25 cellular contexts compared by ENCODE assay signal in the genomic region with DNA sequence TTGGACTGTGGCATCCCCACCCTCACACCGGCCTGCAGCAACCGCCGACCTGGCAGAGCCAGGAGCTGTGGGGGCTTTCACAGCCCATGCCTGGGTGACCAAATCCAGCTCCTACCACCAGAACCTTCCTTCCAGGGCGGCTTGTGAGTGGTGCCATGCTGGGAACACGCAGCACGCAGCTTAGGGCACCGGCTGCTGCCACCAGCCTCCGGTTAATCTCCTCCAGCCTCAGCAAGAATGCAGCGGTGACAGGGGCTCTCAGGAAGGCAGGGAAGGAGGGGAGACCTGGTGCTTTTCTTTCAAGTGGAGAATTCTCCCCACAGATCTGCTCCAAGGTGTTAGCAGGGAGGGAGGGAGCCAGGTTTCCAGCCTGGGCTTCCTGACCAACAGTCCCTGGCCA. TPM values are rescaled to one million over a fixed set of nuclear protein-coding genes. Genes with fewer than 3 reads are reported as not detected.
"Had no signal": no experiment of that assay in that cellular context is flagged by ENCODE, and none has a peak within 500 bp of the region (broad histone marks: within the 10 kb centered on the region; RNA-seq: fewer than 3 reads in every experiment).

No MANE protein-coding gene starts in this region.

- H3K27ac Mint-ChIP-seq: activated B cell treated with CpG ODN at 0.5 μM for 24 hours; activated CD4-positive, alpha-beta T cell treated with anti-CD3 and anti-CD28 coated beads, Interleukin-2, amount 10 ng/mL, durations not matched to agents 24 days and 14 days; activated CD8-positive, alpha-beta T cell treated with anti-CD3 and anti-CD28 coated beads, Interleukin-2, amount 10 ng/mL, durations not matched to agents 7 days and 5 days; activated naive CD8-positive, alpha-beta T cell treated with anti-CD3 and anti-CD28 coated beads for 36 hours; activated T-cell treated with anti-CD3 and anti-CD28 coated beads, Interleukin-2, amount 50 U/mL, for 72 hours; natural killer cell; stimulated activated effector memory CD8-positive, alpha-beta T cell treated with anti-CD3 and anti-CD28 coated beads, Interleukin-12 subunit alpha, Interleukin-12 subunit beta, amount 100 ng/mL, for 72 hours had no signal

- H3K4me1 ChIP-seq: left ventricle myocardium inferior, sigmoid colon, uterus had no signal

- H3K27me3 Mint-ChIP-seq: activated B cell treated with CpG ODN at 0.5 μM for 24 hours; activated naive CD8-positive, alpha-beta T cell treated with anti-CD3 and anti-CD28 coated beads for 36 hours had no signal

- H3K4me1 Mint-ChIP-seq: activated B cell treated with CpG ODN at 0.5 μM for 24 hours; activated CD4-positive, alpha-beta T cell treated with anti-CD3 and anti-CD28 coated beads, Interleukin-2, amount 10 ng/mL, durations not matched to agents 24 days and 14 days; activated naive CD8-positive, alpha-beta T cell treated with anti-CD3 and anti-CD28 coated beads for 36 hours; natural killer cell had no signal

- H3K4me3 ChIP-seq: esophagus muscularis mucosa, left ventricle myocardium inferior, sigmoid colon, uterus had no signal

- H3K36me3 ChIP-seq: brain microvascular endothelial cell, esophagus muscularis mucosa, left ventricle myocardium inferior, sigmoid colon, uterus had no signal

- H3K9me3 ChIP-seq: esophagus muscularis mucosa, left ventricle myocardium inferior, sigmoid colon, uterus had no signal

- H3K9me3 Mint-ChIP-seq: activated B cell treated with CpG ODN at 0.5 μM for 24 hours; activated CD4-positive, alpha-beta T cell treated with anti-CD3 and anti-CD28 coated beads, Interleukin-2, amount 10 ng/mL, durations not matched to agents 24 days and 14 days; activated naive CD8-positive, alpha-beta T cell treated with anti-CD3 and anti-CD28 coated beads for 36 hours; activated T-cell treated with anti-CD3 and anti-CD28 coated beads, Interleukin-2, amount 50 U/mL, for 72 hours; natural killer cell; stimulated activated effector memory CD8-positive, alpha-beta T cell treated with anti-CD3 and anti-CD28 coated beads, Interleukin-12 subunit alpha, Interleukin-12 subunit beta, amount 100 ng/mL, for 72 hours had no signal

- DNase-seq: activated B cell treated with CpG ODN at 0.5 μM for 24 hours; activated CD4-positive, alpha-beta T cell treated with anti-CD3 and anti-CD28 coated beads, Interleukin-2, amount 10 ng/mL, durations not matched to agents 24 days and 14 days; activated CD8-positive, alpha-beta memory T cell treated with anti-CD3 and anti-CD28 coated beads, Interleukin-2, amount 50 U/mL, for 48 hours; activated CD8-positive, alpha-beta T cell treated with anti-CD3 and anti-CD28 coated beads, Interleukin-2, amount 10 ng/mL, durations not matched to agents 7 days and 5 days; activated gamma-delta T cell; activated naive CD8-positive, alpha-beta T cell treated with anti-CD3 and anti-CD28 coated beads for 36 hours; activated T-cell treated with anti-CD3 and anti-CD28 coated beads, Interleukin-2, amount 50 U/mL, for 72 hours; amygdala; brain microvascular endothelial cell; hippocampal formation; kidney; left ventricle myocardium inferior; mesenchymal stem cell; natural killer cell; occipital lobe; sigmoid colon; stimulated activated CD4-positive, alpha-beta T cell treated with anti-CD3 and anti-CD28 coated beads, Interleukin-12 subunit alpha, Interleukin-12 subunit beta, amount 100 ng/mL, for 4 hours; stimulated activated CD4-positive, alpha-beta T cell treated with anti-CD3 and anti-CD28 coated beads, Interleukin-2, amount 100 ng/mL, for 24 hours; T-helper 2 cell; uterus had no signal

- H3K4me3 Mint-ChIP-seq: activated B cell treated with CpG ODN at 0.5 μM for 24 hours; activated CD4-positive, alpha-beta T cell treated with anti-CD3 and anti-CD28 coated beads, Interleukin-2, amount 10 ng/mL, durations not matched to agents 24 days and 14 days; activated CD8-positive, alpha-beta T cell treated with anti-CD3 and anti-CD28 coated beads, Interleukin-2, amount 10 ng/mL, durations not matched to agents 7 days and 5 days; activated naive CD8-positive, alpha-beta T cell treated with anti-CD3 and anti-CD28 coated beads for 36 hours; activated T-cell treated with anti-CD3 and anti-CD28 coated beads, Interleukin-2, amount 50 U/mL, for 72 hours; natural killer cell; stimulated activated effector memory CD8-positive, alpha-beta T cell treated with anti-CD3 and anti-CD28 coated beads, Interleukin-12 subunit alpha, Interleukin-12 subunit beta, amount 100 ng/mL, for 72 hours had no signal

- ATAC-seq: activated CD8-positive, alpha-beta T cell treated with anti-CD3 and anti-CD28 coated beads, Interleukin-2, amount 10 ng/mL, durations not matched to agents 7 days and 5 days; activated T-cell treated with anti-CD3 and anti-CD28 coated beads, Interleukin-2, amount 50 U/mL, for 72 hours; natural killer cell; stimulated activated effector memory CD8-positive, alpha-beta T cell treated with anti-CD3 and anti-CD28 coated beads, Interleukin-12 subunit alpha, Interleukin-12 subunit beta, amount 100 ng/mL, for 72 hours had no signal

- H3K27me3 ChIP-seq: brain microvascular endothelial cell, esophagus muscularis mucosa, sigmoid colon, uterus had no signal

- H3K36me3 Mint-ChIP-seq: activated naive CD8-positive, alpha-beta T cell treated with anti-CD3 and anti-CD28 coated beads for 36 hours; natural killer cell; stimulated activated effector memory CD8-positive, alpha-beta T cell treated with anti-CD3 and anti-CD28 coated beads, Interleukin-12 subunit alpha, Interleukin-12 subunit beta, amount 100 ng/mL, for 72 hours had no signal

- H3K27ac ChIP-seq: brain microvascular endothelial cell, esophagus muscularis mucosa, left ventricle myocardium inferior, sigmoid colon, uterus had no signal

RNA-seq across cellular contexts. Expression of a gene that starts 32.3 kb away (rescaled TPM):
- total RNA-seq: activated CD4-positive, alpha-beta T cell treated with anti-CD3 and anti-CD28 coated beads, Interleukin-2, amount 10 ng/mL, durations not matched to agents 24 days and 14 days; activated CD8-positive, alpha-beta T cell treated with anti-CD3 and anti-CD28 coated beads, Interleukin-2, amount 10 ng/mL, durations not matched to agents 7 days and 5 days; activated naive CD8-positive, alpha-beta T cell treated with anti-CD3 and anti-CD28 coated beads for 36 hours; activated T-cell treated with anti-CD3 and anti-CD28 coated beads, Interleukin-2, amount 50 U/mL, for 72 hours; dermis microvascular lymphatic vessel endothelial cell; fibroblast of villous mesenchyme; kidney; left ventricle myocardium inferior; natural killer cell; occipital lobe; pulmonary artery endothelial cell; sigmoid colon; uterus had no signal

RNA-seq across cellular contexts. Expression of a gene that starts 35.8 kb away (rescaled TPM):
- total RNA-seq: activated B cell treated with CpG ODN at 0.5 μM for 24 hours; activated CD4-positive, alpha-beta T cell treated with anti-CD3 and anti-CD28 coated beads, Interleukin-2, amount 10 ng/mL, durations not matched to agents 24 days and 14 days; activated CD8-positive, alpha-beta T cell treated with anti-CD3 and anti-CD28 coated beads, Interleukin-2, amount 10 ng/mL, durations not matched to agents 7 days and 5 days; activated naive CD8-positive, alpha-beta T cell treated with anti-CD3 and anti-CD28 coated beads for 36 hours; activated T-cell treated with anti-CD3 and anti-CD28 coated beads, Interleukin-2, amount 50 U/mL, for 72 hours; dermis microvascular lymphatic vessel endothelial cell; natural killer cell; pulmonary artery endothelial cell had no signal
